16 cellular contexts compared by ENCODE assay signal in the genomic region with DNA sequence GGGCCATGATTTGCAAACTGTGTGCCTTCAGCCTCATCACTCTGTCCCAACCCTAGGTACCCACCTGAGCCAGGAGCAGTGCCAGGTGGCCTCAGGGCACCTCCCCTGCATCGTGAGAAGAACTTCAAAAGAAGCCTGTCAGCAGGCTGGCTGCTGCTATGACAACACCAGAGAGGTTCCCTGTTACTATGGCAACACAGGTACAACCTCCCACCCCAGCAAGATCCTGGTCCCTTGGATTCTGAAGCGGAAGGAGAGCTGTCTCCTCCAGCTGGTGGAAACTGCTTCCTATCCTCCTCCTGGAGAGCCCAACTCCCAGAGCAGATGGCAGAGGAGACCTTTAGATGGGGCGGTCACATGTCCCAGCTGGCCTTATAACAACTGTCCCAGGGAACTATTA. TPM values are rescaled to one million over a fixed set of nuclear protein-coding genes. Genes with fewer than 3 reads are reported as not detected.
A peak's percentile ranks its signal among the peaks of the same experiment; 100 is the strongest.
DNase-seq lines count a peak whose midpoint lies in the region; TF ChIP-seq lines count a peak whose summit lies in the region.
"Had no signal": no experiment of that assay in that cellular context is flagged by ENCODE, and none has a peak within 500 bp of the region (broad histone marks: within the 10 kb centered on the region; RNA-seq: fewer than 3 reads in every experiment).

No MANE protein-coding gene starts in this region.

- H3K9me2 ChIP-seq in GM23248 (ENCODE audit: insufficient read depth), result no peaks in the 10 kb centered on the region

- in situ Hi-C loops in KBM-7 (cut with MboI; ENCODE audit: low pct_unique_long_range_greater_than_20kb, low sequenced_read_pairs), result no loop called here
- in situ Hi-C loops in GM23248 (cut with MboI), result no loop called here

- no peak for TF ChIP-seq CTCF in colonic mucosa (IDR thresholded peaks at IDR 0.05)

- no peaks in the 10 kb centered on the region for H3F3A ChIP-seq in GM23248 (ENCODE audit: insufficient read depth)

- H3K4me1 ChIP-seq in GM23248 (ENCODE audit: insufficient read depth) (peaks cover 22% of the 10 kb centered on the region), colonic mucosa (no peaks in the 10 kb centered on the region)
- H3K4me1 ChIP-seq: breast epithelium had no signal

- intact Hi-C loops in colonic mucosa (cut with DNase I), result no loop called here

- H3K27me3 ChIP-seq in GM23248 (replicated peaks; ENCODE audit: insufficient read depth) (no peaks in the 10 kb centered on the region), colonic mucosa (no peaks in the 10 kb centered on the region)
- H3K27me3 ChIP-seq: breast epithelium had no signal

- H4K20me1 ChIP-seq in GM23248 (ENCODE audit: insufficient read depth), result no peaks in the 10 kb centered on the region

- no peaks in the 10 kb centered on the region for H3K36me3 ChIP-seq in GM23248 (ENCODE audit: low read depth)
- H3K36me3 ChIP-seq in colonic mucosa, result no peaks in the 10 kb centered on the region
- H3K36me3 ChIP-seq: breast epithelium had no signal

- no peak overlapping the region for H3K27ac ChIP-seq in GM23248
- H3K27ac ChIP-seq in colonic mucosa, result no peak overlapping the region

- no peaks in the 10 kb centered on the region for H3K79me2 ChIP-seq in GM23248 (ENCODE audit: insufficient read depth)

- H3K9ac ChIP-seq in GM23248 (no peak overlapping the region), colonic mucosa (ENCODE audit: low read depth in 2 of 2, low read length in 2 of 2) (no peak overlapping the region)

- no peak overlapping the region for H3K4me3 ChIP-seq in Jurkat, Clone E6-1 (ENCODE audit: low read length)
- H3K4me3 ChIP-seq in GM23248 (no peak overlapping the region), colonic mucosa (no peak overlapping the region)
- H3K4me3 ChIP-seq: breast epithelium had no signal

- DNase-seq in DMS53 treated with DMSO at 0.1 percent for 48 hours (lab: John Stamatoyannopoulos, UW; ENCODE audit: unreplicated experiment), result peak; percentile 94
- DNase-seq in Jurkat, Clone E6-1 (ENCODE audit: low read depth, low spot score), result peak; percentile 74
- peak; percentile 96 for DNase-seq in NCI-H69 (lab: John Stamatoyannopoulos, UW)
- DNase-seq in mesenteric fat pad (ENCODE audit: low spot score), result peak; percentile 68
- DNase-seq in KBM-7, result no peak
- DNase-seq in GM19238 (ENCODE audit: insufficient read length, low spot score), result no peak
- DNase-seq in GM23248, result no peak
- DNase-seq in colonic mucosa, result no peak
- DNase-seq: activated CD4-positive, alpha-beta memory T cell treated with anti-CD3 and anti-CD28 coated beads for 36 hours; activated naive CD4-positive, alpha-beta T cell treated with anti-CD3 and anti-CD28 coated beads for 36 hours; CD4-positive, alpha-beta T cell; glutamatergic neuron; NCI-H187; T1000 had no signal

- H3K4me2 ChIP-seq in GM23248 (ENCODE audit: unreplicated experiment), result no peak overlapping the region

- H2AFZ ChIP-seq in GM23248, result no peak overlapping the region

- WGBS in GM23248 (ENCODE audit: low coverage in 1 of 2, low lambda C conversion rate in 2 of 2, missing lambda C conversion rate in 2 of 2), 2 experiments, result 59 to 61% methylated on average over 3 of the region's 3 CpGs

- H3K9me3 ChIP-seq in GM23248 (ENCODE audit: low read depth) (no peaks in the 10 kb centered on the region), colonic mucosa (no peaks in the 10 kb centered on the region)
- H3K9me3 ChIP-seq: breast epithelium had no signal

RNA-seq across cellular contexts. Expression of gene ZP1, which starts 2.9 kb away (rescaled TPM):
- polyA plus RNA-seq in Jurkat, Clone E6-1 (2012; ENCODE audit: insufficient read depth, insufficient read length), result not detected
- total RNA-seq in mesenteric fat pad, result 1.4 TPM
- 1.3 and 5.3 TPM in 2 replicates for total RNA-seq in GM23248 (2014; rRNA removed; shearing (Covaris generic))
- polyA plus RNA-seq in GM23248 (2016; fragmentation: Nextera tagmentation; extraction: Ambion mirVana), result 0.51 and 1.0 TPM in 2 replicates
- total RNA-seq in colonic mucosa, result under 1 TPM in 1 of 2 donors, not detected in 1; 0.35 TPM
- total RNA-seq: activated CD4-positive, alpha-beta memory T cell treated with anti-CD3 and anti-CD28 coated beads for 36 hours; activated naive CD4-positive, alpha-beta T cell treated with anti-CD3 and anti-CD28 coated beads for 36 hours; left lobe of liver had no signal

RNA-seq across cellular contexts. Expression of gene PTGDR2, which starts 14.5 kb away (rescaled TPM):
- polyA plus RNA-seq in Jurkat, Clone E6-1 (2012; ENCODE audit: insufficient read depth, insufficient read length), result 1.3 TPM
- total RNA-seq in mesenteric fat pad, result 0.19 TPM
- total RNA-seq in GM23248 (2014; rRNA removed; shearing (Covaris generic)), result not detected in 2 replicates
- polyA plus RNA-seq in GM23248 (2016; fragmentation: Nextera tagmentation; extraction: Ambion mirVana), result 0.06 TPM in 2 replicates
- total RNA-seq in colonic mucosa, result 1 to 10 TPM; 3.7 to 4.7 TPM

RNA-seq across cellular contexts. Expression of gene CCDC86, which starts 28.4 kb away (rescaled TPM):
- 56.3 TPM for polyA plus RNA-seq in Jurkat, Clone E6-1 (2012; ENCODE audit: insufficient read depth, insufficient read length)
- total RNA-seq in mesenteric fat pad (40.4 TPM), colonic mucosa (10 to 100 TPM; 10.9 to 32.1 TPM)
- 8.2 and 10.7 TPM in 2 replicates for total RNA-seq in GM23248 (2014; rRNA removed; shearing (Covaris generic))
- polyA plus RNA-seq in GM23248 (2016; fragmentation: Nextera tagmentation; extraction: Ambion mirVana), result 37.6 and 38.0 TPM in 2 replicates

RNA-seq across cellular contexts. Expression of gene PRPF19, which starts 36.1 kb away (rescaled TPM):
- 234 TPM for polyA plus RNA-seq in Jurkat, Clone E6-1 (2012; ENCODE audit: insufficient read depth, insufficient read length)
- total RNA-seq in mesenteric fat pad (68.3 TPM), colonic mucosa (100 to 1,000 TPM in 1 of 2 donors, 10 to 100 TPM in 1; 59.3 to 172 TPM)
- 47.9 and 58.9 TPM in 2 replicates for total RNA-seq in GM23248 (2014; rRNA removed; shearing (Covaris generic))
- polyA plus RNA-seq in GM23248 (2016; fragmentation: Nextera tagmentation; extraction: Ambion mirVana), result 17.4 and 19.1 TPM in 2 replicates

RNA-seq across cellular contexts. Expression of gene TMEM109, which starts 43.7 kb away (rescaled TPM):
- polyA plus RNA-seq in Jurkat, Clone E6-1 (2012; ENCODE audit: insufficient read depth, insufficient read length), result 139 TPM
- total RNA-seq in mesenteric fat pad (116 TPM), colonic mucosa (10 to 100 TPM; 35.0 to 53.4 TPM)
- total RNA-seq in GM23248 (2014; rRNA removed; shearing (Covaris generic)), result 27.2 and 35.9 TPM in 2 replicates
- 95.2 and 97.9 TPM in 2 replicates for polyA plus RNA-seq in GM23248 (2016; fragmentation: Nextera tagmentation; extraction: Ambion mirVana)

Comparison
In these comparisons a context has a peak if more than half of its experiments do, and no peak if none do; other contexts are left out.
1. DNase-seq: peak in DMS53 treated with DMSO at 0.1 percent for 48 hours (single experiment), Jurkat, Clone E6-1 (single experiment), NCI-H69 (single experiment) and mesenteric fat pad (single experiment); none in KBM-7 (single experiment), GM19238 (single experiment), GM23248 (single experiment) and colonic mucosa (single experiment).